9 cellular contexts compared by ENCODE assay signal in genomic region chr13:23799945-23800344, GRCh38.
DNase-seq lines count a peak whose midpoint lies in the region; ATAC-seq and TF ChIP-seq lines count a peak whose summit lies in the region.
"Had no signal": no experiment of that assay in that cellular context is flagged by ENCODE, and none has a peak within 500 bp of the region (broad histone marks: within the 10 kb centered on the region; RNA-seq: fewer than 3 reads in every experiment).

No MANE protein-coding gene starts in this region.

- H3K4me3 ChIP-seq in IMR-90 (ENCODE audit: insufficient read depth, low read depth, low read length) = no peak overlapping the region

- H3K9me1 ChIP-seq in IMR-90 (ENCODE audit: insufficient read depth, low read length) = peaks cover 5% of the 10 kb centered on the region

- TF ChIP-seq RAD21 in IMR-90 (IDR thresholded peaks at IDR 0.05; ENCODE audit: low read length) = no peak

- TF ChIP-seq POLR2A in IMR-90 (IDR thresholded peaks at IDR 0.05; ENCODE audit: low read depth, low read length) = no peak

- WGBS in IMR-90 (ENCODE audit: extremely low coverage in 2 of 2, insufficient read length in 1 of 2), 2 experiments = no CpG with 5 or more reads among the region's 1 CpG

- 0 out of 2 replicates have a peak overlapping the region, but pooled peaks have one; percentile 38 for H3K56ac ChIP-seq in IMR-90 (ENCODE audit: extremely low read depth, insufficient read depth, low read length)

- peak overlapping the region; percentile 47 for H4K5ac ChIP-seq in IMR-90 (ENCODE audit: low read depth, low read length)

- H3K27ac ChIP-seq in IMR-90 (ENCODE audit: insufficient read depth, low read length) = peak overlapping the region; percentile 47; the same call in 1 of the 2 replicates
- H3K27ac ChIP-seq: VCaP had no signal

- H3K18ac ChIP-seq in IMR-90 (ENCODE audit: low read depth, low read length) = peak overlapping the region; percentile 20; the same call in 1 of the 2 replicates

- peak; percentile 38 for DNase-seq in IMR-90
- peak; percentile 96 for DNase-seq in myocyte (ENCODE audit: low read depth)
- DNase-seq in hippocampal formation (lab: John Stamatoyannopoulos, UW) = no peak
- DNase-seq in kidney glomerular epithelial cell (lab: John Stamatoyannopoulos, UW) = no peak
- no peak for DNase-seq in G401 (ENCODE audit: low spot score)
- DNase-seq in iPS-NIHi11 (ENCODE audit: low spot score) = no peak

- H3K27me3 ChIP-seq in IMR-90 (ENCODE audit: control insufficient read depth, insufficient read depth, low read length) = no peaks in the 10 kb centered on the region

- no peak overlapping the region for H3K4me2 ChIP-seq in IMR-90 (ENCODE audit: low read depth, low read length)

- H3K23ac ChIP-seq in IMR-90 (ENCODE audit: low read depth, low read length) = no peak overlapping the region

- peak overlapping the region; percentile 57; the same call in 1 of the 2 replicates for H4K91ac ChIP-seq in IMR-90 (ENCODE audit: insufficient read depth, low read depth, low read length)

- peaks cover 10% of the 10 kb centered on the region for H3K4me1 ChIP-seq in IMR-90 (ENCODE audit: control insufficient read depth, insufficient read depth, low read length)

- H2BK15ac ChIP-seq in IMR-90 (ENCODE audit: low read depth, low read length) = peak overlapping the region; percentile 0; the same call in 1 of the 3 replicates

- intact Hi-C loops in IMR-90 (cut with micrococcal nuclease) = loop anchor here (5.0 to 10.0 kb wide), 2 partner anchors 67 to 425 kb away; no protein-coding TSS in a partner anchor

- peak; percentile 84 for ATAC-seq in GM18499 (IDR thresholded peaks at IDR 0.05; ENCODE audit: insufficient read depth, unreplicated experiment)
- peak; percentile 90 for ATAC-seq in GM21526 (IDR thresholded peaks at IDR 0.05; ENCODE audit: low FRiP score, unreplicated experiment)
- peak; percentile 60 for ATAC-seq in IMR-90 (ENCODE audit: low read depth)

- CTCF ChIA-PET in IMR-90 (lab: Yijun Ruan, JAX) = no interaction called here

- no TSS peak for BruUV-seq in IMR-90 (replicated peaks; lab: Mats Ljungman, UMichigan)

- H3K4ac ChIP-seq in IMR-90 (ENCODE audit: low read depth, low read length) = peak overlapping the region; percentile 74

- peak overlapping the region; percentile 2; the same call in 1 of the 2 replicates for H2BK20ac ChIP-seq in IMR-90 (ENCODE audit: low read depth, low read length)

- no peaks in the 10 kb centered on the region for H3K79me1 ChIP-seq in IMR-90 (ENCODE audit: low read depth in 1 of 2, low read length in 2 of 2)

- POLR2A ChIA-PET in IMR-90 (lab: Charles Lee; ENCODE audit: unreplicated experiment) = no interaction called here

- no peaks in the 10 kb centered on the region for H4K20me1 ChIP-seq in IMR-90 (ENCODE audit: insufficient read depth, low read length)

- peaks cover 10% of the 10 kb centered on the region; the same call in 1 of the 2 replicates for H3K36me3 ChIP-seq in IMR-90 (ENCODE audit: control insufficient read depth, insufficient read depth, low read length)

- H4K8ac ChIP-seq in IMR-90 (ENCODE audit: low read depth in 2 of 2, low read length in 2 of 2) = peak overlapping the region in 1 of 2 experiments; percentile 84; a peak in 2 of 4 replicates

- TF ChIP-seq CTCF in IMR-90 (conservative IDR thresholded peaks at IDR 0.05; ENCODE audit: low read depth, low read length) = no peak

- no peak overlapping the region for H2AK9ac ChIP-seq in IMR-90 (replicated peaks; ENCODE audit: low read depth, low read length, poor library complexity)

- peak overlapping the region; percentile 23 for H2BK120ac ChIP-seq in IMR-90 (ENCODE audit: low read depth, low read length)

- H3K9ac ChIP-seq in IMR-90 (ENCODE audit: low read depth, low read length) = no peak overlapping the region

- peak overlapping the region; percentile 83 for H2BK5ac ChIP-seq in IMR-90 (ENCODE audit: low read depth, low read length, poor library complexity, severe bottlenecking)

- H2AFZ ChIP-seq in IMR-90 (replicated peaks; ENCODE audit: low read length, poor library complexity) = no peak overlapping the region

- peak overlapping the region; percentile 74 for H3K14ac ChIP-seq in IMR-90 (replicated peaks; ENCODE audit: low read depth, low read length)

- H2AK5ac ChIP-seq in IMR-90 (ENCODE audit: low read depth, low read length) = no peak overlapping the region

- H3K9me3 ChIP-seq in IMR-90 (ENCODE audit: control insufficient read depth, insufficient read depth, low read length) = peaks cover 5% of the 10 kb centered on the region

- in situ Hi-C loops in IMR-90 (cut with MboI; ENCODE audit: low sequenced_read_pairs) (no loop called here), G401 (cut with HindIII; ENCODE audit: low sequenced_read_pairs) (no loop called here)

- dilution Hi-C loops in IMR-90 (cut with HindIII; ENCODE audit: low sequenced_read_pairs, unreplicated experiment) = no loop called here

TF ChIP-seq in IMR-90, 13 proteins besides CTCF, POLR2A, EP300 and RAD21:
- no peak for TF ChIP-seq FOS (IDR thresholded peaks at IDR 0.05; ENCODE audit: low read depth, low read length)
- TF ChIP-seq USF2 (IDR thresholded peaks at IDR 0.05; ENCODE audit: low read depth, low read length) = no peak
- no peak for TF ChIP-seq MAZ (IDR thresholded peaks at IDR 0.05; ENCODE audit: borderline replicate concordance, low read depth, low read length)
- TF ChIP-seq MXI1 (IDR thresholded peaks at IDR 0.05; ENCODE audit: borderline replicate concordance, low read depth, low read length) = no peak
- TF ChIP-seq RFX5 (IDR thresholded peaks at IDR 0.05; ENCODE audit: low read depth, low read length) = no peak
- no peak for TF ChIP-seq RCOR1 (IDR thresholded peaks at IDR 0.05; ENCODE audit: insufficient replicate concordance, low read length)
- no peak for TF ChIP-seq CHD1 (IDR thresholded peaks at IDR 0.05; ENCODE audit: low read depth, low read length)
- no peak for TF ChIP-seq SMC3 (IDR thresholded peaks at IDR 0.05; ENCODE audit: low read depth, low read length)

Comparison
In these comparisons a context has a peak if more than half of its experiments do, and no peak if none do; other contexts are left out.
1. DNase-seq: peak in IMR-90 (single experiment) and myocyte (single experiment); none in hippocampal formation (0 of 2), kidney glomerular epithelial cell (single experiment), G401 (single experiment) and iPS-NIHi11 (single experiment).
2. Peak in every context shown above with its lines, with median percentiles within 50 percentile points of each other: ATAC-seq.